In the genomic region with DNA sequence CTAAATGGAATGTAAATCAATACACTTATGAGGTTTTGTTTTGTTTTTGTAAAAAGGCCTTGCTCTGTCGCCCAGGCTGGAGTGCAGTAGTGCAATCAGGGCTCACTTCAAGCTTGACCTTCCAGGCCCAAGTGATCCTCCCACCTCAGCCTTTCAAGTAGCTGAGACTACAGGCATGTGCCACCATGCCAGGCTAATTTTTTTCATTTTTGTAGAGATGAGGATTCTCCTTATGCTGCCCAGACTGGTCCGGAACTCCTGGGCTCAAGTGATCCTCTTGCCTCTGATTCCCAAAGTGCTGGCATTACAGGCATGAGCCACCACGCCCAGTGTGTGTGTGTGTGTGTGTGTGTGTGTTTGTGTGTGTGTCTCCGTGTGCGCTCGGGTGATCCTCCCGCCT, we compare ENCODE assay signal across 13 cellular contexts.
"Had no signal": no experiment of that assay in that cellular context is flagged by ENCODE, and none has a peak within 500 bp of the region (broad histone marks: within the 10 kb centered on the region; RNA-seq: fewer than 3 reads in every experiment).

No MANE protein-coding gene starts in this region.

- H3K27me3 Mint-ChIP-seq: activated naive CD8-positive, alpha-beta T cell; naive B cell had no signal

- H3K4me3 ChIP-seq: mucosa of descending colon had no signal

- ATAC-seq: left ventricle myocardium superior, mucosa of descending colon had no signal

- DNase-seq: activated CD8-positive, alpha-beta memory T cell treated with anti-CD3 and anti-CD28 coated beads, Interleukin-2, amount 50 U/mL, for 4 hours; effector CD4-positive, alpha-beta T cell; left ventricle myocardium superior; naive B cell; nucleus accumbens; spleen; stimulated activated CD4-positive, alpha-beta T cell treated with anti-CD3 and anti-CD28 coated beads, Interleukin-4, amount 100 ng/mL, for 4 hours; stimulated activated naive CD4-positive, alpha-beta T cell; substantia nigra had no signal

- H3K9me3 Mint-ChIP-seq: naive B cell; T-helper 2 cell treated with Interferon-gamma antibody and Interleukin-4, amounts not matched to agents 5 μg/mL and 100 μg/mL, for 36 hours had no signal

- H3K27me3 ChIP-seq: spleen, tibial nerve had no signal

- H3K36me3 Mint-ChIP-seq: activated naive CD8-positive, alpha-beta T cell; naive B cell had no signal

- H3K9me3 ChIP-seq: mucosa of descending colon, spleen, tibial nerve had no signal
